24 cellular contexts compared by ENCODE assay signal in genomic region chr2:181120625-181121024, GRCh38.
DNase-seq lines count a peak whose midpoint lies in the region; ATAC-seq and TF ChIP-seq lines count a peak whose summit lies in the region.
"Had no signal": no experiment of that assay in that cellular context is flagged by ENCODE, and none has a peak within 500 bp of the region (broad histone marks: within the 10 kb centered on the region; RNA-seq: fewer than 3 reads in every experiment).

No MANE protein-coding gene starts in this region.

- ATAC-seq in esophagus mucosa (peak; percentile 67), HG02870 (IDR thresholded peaks at IDR 0.05; ENCODE audit: unreplicated experiment) (no peak)
- ATAC-seq: activated CD8-positive, alpha-beta T cell treated with anti-CD3 and anti-CD28 coated beads for 36 hours; body of pancreas; gastroesophageal sphincter had no signal

- TF ChIP-seq CTCF in GM13976 (IDR thresholded peaks at IDR 0.05; ENCODE audit: borderline replicate concordance, control extremely low read depth, extremely low read depth, insufficient read depth, missing control alignments), result no peak

- H3K9me3 Mint-ChIP-seq in activated naive CD4-positive, alpha-beta T cell treated with anti-CD3 and anti-CD28 coated beads, Interleukin-2, amount 50 U/mL, for 24 hours, result peaks cover 7% of the 10 kb centered on the region
- H3K9me3 Mint-ChIP-seq: activated naive CD4-positive, alpha-beta T cell treated with anti-CD3 and anti-CD28 coated beads for 36 hours; nephron had no signal

- in situ Hi-C loops in GM13976 (cut with MboI; ENCODE audit: low sequenced_read_pairs, unreplicated experiment), result no loop called here

- H3K4me3 Mint-ChIP-seq in activated naive CD4-positive, alpha-beta T cell treated with anti-CD3 and anti-CD28 coated beads, Interleukin-2, amount 50 U/mL, for 24 hours, result no peak overlapping the region
- H3K4me3 Mint-ChIP-seq: activated CD8-positive, alpha-beta T cell treated with anti-CD3 and anti-CD28 coated beads for 36 hours; activated naive CD4-positive, alpha-beta T cell treated with anti-CD3 and anti-CD28 coated beads for 36 hours; nephron; stimulated activated naive CD8-positive, alpha-beta T cell treated with anti-CD3 and anti-CD28 coated beads, Interleukin-15, Interleukin-2, amounts not matched to agents 100 ng/mL and 50 ng/mL, for 24 hours had no signal

- H3K4me1 Mint-ChIP-seq in activated naive CD4-positive, alpha-beta T cell treated with anti-CD3 and anti-CD28 coated beads, Interleukin-2, amount 50 U/mL, for 24 hours, result peaks cover 71% of the 10 kb centered on the region

- H3K27me3 Mint-ChIP-seq in activated naive CD4-positive, alpha-beta T cell treated with anti-CD3 and anti-CD28 coated beads, Interleukin-2, amount 50 U/mL, for 24 hours, result no peaks in the 10 kb centered on the region
- H3K27me3 Mint-ChIP-seq: activated CD8-positive, alpha-beta T cell treated with anti-CD3 and anti-CD28 coated beads for 36 hours; stimulated activated naive CD8-positive, alpha-beta T cell treated with anti-CD3 and anti-CD28 coated beads, Interleukin-15, Interleukin-2, amounts not matched to agents 100 ng/mL and 50 ng/mL, for 24 hours had no signal

- H3K27ac Mint-ChIP-seq in activated naive CD4-positive, alpha-beta T cell treated with anti-CD3 and anti-CD28 coated beads, Interleukin-2, amount 50 U/mL, for 24 hours, result peak overlapping the region; percentile 19
- H3K27ac Mint-ChIP-seq: activated CD8-positive, alpha-beta T cell treated with anti-CD3 and anti-CD28 coated beads for 36 hours; activated naive CD4-positive, alpha-beta T cell treated with anti-CD3 and anti-CD28 coated beads for 36 hours; nephron; stimulated activated naive CD8-positive, alpha-beta T cell treated with anti-CD3 and anti-CD28 coated beads, Interleukin-15, Interleukin-2, amounts not matched to agents 100 ng/mL and 50 ng/mL, for 24 hours had no signal

- DNase-seq in activated naive CD4-positive, alpha-beta T cell treated with Interleukin-2 at 50 U/mL for 16 hours, result no peak
- DNase-seq in RPMI7951 (ENCODE audit: low read depth) (peak; percentile 28), GM13976 (ENCODE audit: low spot score) (no peak), cerebellum (ENCODE audit: low spot score) (no peak)
- DNase-seq in stimulated activated CD4-positive, alpha-beta T cell treated with anti-CD3 and anti-CD28 coated beads, Interleukin-4, amount 100 ng/mL, for 1 hour, result no peak
- DNase-seq: 8988T; activated CD4-positive, CD25-positive, alpha-beta regulatory T cell; activated CD8-positive, alpha-beta T cell treated with anti-CD3 and anti-CD28 coated beads for 36 hours; activated naive CD4-positive, alpha-beta T cell treated with anti-CD3 and anti-CD28 coated beads for 36 hours; activated T-cell treated with anti-CD3 and anti-CD28 coated beads, Interleukin-2, amount 50 U/mL, for 1 hour; body of pancreas; cortex of kidney; DND-41; mesenchymal stem cell; NCI-H1092 treated with DMSO at 0.1 percent for 48 hours; NCI-H510A treated with DMSO at 0.1 percent for 48 hours; SHP77; transverse colon had no signal

- H3K36me3 Mint-ChIP-seq in activated naive CD4-positive, alpha-beta T cell treated with anti-CD3 and anti-CD28 coated beads, Interleukin-2, amount 50 U/mL, for 24 hours, result peaks cover 9% of the 10 kb centered on the region
